8 cellular contexts compared by ENCODE assay signal in genomic region chr11:88301478-88302140, GRCh38. TPM values are rescaled to one million over a fixed set of nuclear protein-coding genes. Genes with fewer than 3 reads are reported as not detected.
DNase-seq lines count a peak whose midpoint lies in the region; ATAC-seq and TF ChIP-seq lines count a peak whose summit lies in the region.

No MANE protein-coding gene starts in this region.

- H3K9me3 ChIP-seq in cardiac muscle cell (ENCODE audit: low read depth) (no peaks in the 10 kb centered on the region), right atrium auricular region (no peaks in the 10 kb centered on the region), upper lobe of left lung (no peaks in the 10 kb centered on the region)

- intact Hi-C loops in activated T-helper 1 cell treated with anti-CD3 and anti-CD28 coated beads, Interleukin-12 subunit alpha, Interleukin-12 subunit beta, Interleukin-2, Interleukin-4 antibody, amounts not matched to agents 30 ng/mL and 10 ng/mL and 1 ng/mL, durations not matched to agents 14 hours and 24 hours and 36 hours (cut with micrococcal nuclease): loop anchor here (1.0 to 10.0 kb wide), 6 partner anchors 36 to 235 kb away; partner anchors contain the start of gene CTSC

- H3K4me1 ChIP-seq in cardiac muscle cell (ENCODE audit: low read depth): peaks cover 53% of the 10 kb centered on the region
- H3K4me1 ChIP-seq in right atrium auricular region: no peaks in the 10 kb centered on the region
- H3K4me1 ChIP-seq in upper lobe of left lung: peaks cover 6 to 29% (median 11%) of the 10 kb centered on the region in 4 donors

- H3K4me3 Mint-ChIP-seq in activated T-helper 1 cell treated with anti-CD3 and anti-CD28 coated beads, Interleukin-12 subunit alpha, Interleukin-12 subunit beta, Interleukin-2, Interleukin-4 antibody, amounts not matched to agents 30 ng/mL and 10 ng/mL and 1 ng/mL, durations not matched to agents 14 hours and 24 hours and 36 hours: peak overlapping the region; percentile 1

- no peaks in the 10 kb centered on the region for H3K27me3 Mint-ChIP-seq in activated T-helper 1 cell treated with anti-CD3 and anti-CD28 coated beads, Interleukin-12 subunit alpha, Interleukin-12 subunit beta, Interleukin-2, Interleukin-4 antibody, amounts not matched to agents 30 ng/mL and 10 ng/mL and 1 ng/mL, durations not matched to agents 14 hours and 24 hours and 36 hours (ENCODE audit: insufficient read depth)

- H3K27me3 ChIP-seq in cardiac muscle cell (no peaks in the 10 kb centered on the region), right atrium auricular region (no peaks in the 10 kb centered on the region), upper lobe of left lung (no peaks in the 10 kb centered on the region)

- H3K36me3 Mint-ChIP-seq in activated T-helper 1 cell treated with anti-CD3 and anti-CD28 coated beads, Interleukin-12 subunit alpha, Interleukin-12 subunit beta, Interleukin-2, Interleukin-4 antibody, amounts not matched to agents 30 ng/mL and 10 ng/mL and 1 ng/mL, durations not matched to agents 14 hours and 24 hours and 36 hours (ENCODE audit: low read depth): peaks cover 81% of the 10 kb centered on the region

- peaks cover 50% of the 10 kb centered on the region for H3K4me1 Mint-ChIP-seq in activated T-helper 1 cell treated with anti-CD3 and anti-CD28 coated beads, Interleukin-12 subunit alpha, Interleukin-12 subunit beta, Interleukin-2, Interleukin-4 antibody, amounts not matched to agents 30 ng/mL and 10 ng/mL and 1 ng/mL, durations not matched to agents 14 hours and 24 hours and 36 hours (ENCODE audit: low read depth)

- H3K27ac ChIP-seq in cardiac muscle cell (peak overlapping the region; percentile 89), right atrium auricular region (no peak overlapping the region), upper lobe of left lung (peak overlapping the region; percentile 58 to 76 (median 62))

- peak; percentile 42 for ATAC-seq in HG02870 (IDR thresholded peaks at IDR 0.05; ENCODE audit: unreplicated experiment)
- peak; percentile 54 to 75 for ATAC-seq in upper lobe of left lung (ENCODE audit: low FRiP score in 2 of 2)

- TF ChIP-seq CTCF in cardiac muscle cell (IDR thresholded peaks at IDR 0.05; ENCODE audit: low read depth, low read length): no peak
- no peak for TF ChIP-seq CTCF in right atrium auricular region (IDR thresholded peaks at IDR 0.05)
- no peak for TF ChIP-seq CTCF in upper lobe of left lung (IDR thresholded peaks at IDR 0.05)

- 52 to 58% methylated on average over 9 of the region's 9 CpGs for WGBS in upper lobe of left lung, 2 donors

- DNase-seq in cardiac muscle cell (ENCODE audit: low read depth in 1 of 2, low spot score in 1 of 2): peak; percentile 36 to 59
- no peak for DNase-seq in right atrium auricular region (ENCODE audit: low spot score)
- DNase-seq in activated T-helper 1 cell treated with anti-CD3 and anti-CD28 coated beads, Interleukin-12 subunit alpha, Interleukin-12 subunit beta, Interleukin-2, Interleukin-4 antibody, amounts not matched to agents 30 ng/mL and 10 ng/mL and 1 ng/mL, durations not matched to agents 14 hours and 24 hours and 36 hours (ENCODE audit: low spot score): no peak
- DNase-seq in upper lobe of left lung: peak in 1 of 2 donors; percentile 44
- no peak for DNase-seq in stimulated activated naive CD4-positive, alpha-beta T cell treated with Interleukin-2 at 50 U/mL for 16 hours (lab: John Stamatoyannopoulos, UW)
- no peak for DNase-seq in 8988T
- no peak for DNase-seq in NCI-H1930 (lab: John Stamatoyannopoulos, UW)

- TF ChIP-seq POLR2A in upper lobe of left lung (IDR thresholded peaks at IDR 0.05): no peak

- no peak for TF ChIP-seq EP300 in upper lobe of left lung (IDR thresholded peaks at IDR 0.05)

- H3K27ac Mint-ChIP-seq in activated T-helper 1 cell treated with anti-CD3 and anti-CD28 coated beads, Interleukin-12 subunit alpha, Interleukin-12 subunit beta, Interleukin-2, Interleukin-4 antibody, amounts not matched to agents 30 ng/mL and 10 ng/mL and 1 ng/mL, durations not matched to agents 14 hours and 24 hours and 36 hours: peak overlapping the region; percentile 95

- H3K36me3 ChIP-seq in cardiac muscle cell: no peaks in the 10 kb centered on the region
- H3K36me3 ChIP-seq in right atrium auricular region: peaks cover 3% of the 10 kb centered on the region
- peaks cover 0 to 11% (median 2%) of the 10 kb centered on the region in 4 donors for H3K36me3 ChIP-seq in upper lobe of left lung

- H3K9me3 Mint-ChIP-seq in activated T-helper 1 cell treated with anti-CD3 and anti-CD28 coated beads, Interleukin-12 subunit alpha, Interleukin-12 subunit beta, Interleukin-2, Interleukin-4 antibody, amounts not matched to agents 30 ng/mL and 10 ng/mL and 1 ng/mL, durations not matched to agents 14 hours and 24 hours and 36 hours: peaks cover 6% of the 10 kb centered on the region

- H3K4me3 ChIP-seq in cardiac muscle cell: no peak overlapping the region
- H3K4me3 ChIP-seq in right atrium auricular region: no peak overlapping the region
- peak overlapping the region in 1 of 4 donors; percentile 15 for H3K4me3 ChIP-seq in upper lobe of left lung

RNA-seq across cellular contexts. Expression of gene CTSC, which starts 35.9 kb away (rescaled TPM):
- total RNA-seq in cardiac muscle cell: 109 and 120 TPM in 2 replicates
- polyA plus RNA-seq in cardiac muscle cell: 119 and 145 TPM in 2 replicates
- total RNA-seq in right atrium auricular region: 10 to 100 TPM; 15.5 to 33.6 TPM
- 99.4 and 99.6 TPM in 2 replicates for total RNA-seq in activated T-helper 1 cell treated with anti-CD3 and anti-CD28 coated beads, Interleukin-12 subunit alpha, Interleukin-12 subunit beta, Interleukin-2, Interleukin-4 antibody, amounts not matched to agents 30 ng/mL and 10 ng/mL and 1 ng/mL, durations not matched to agents 14 hours and 24 hours and 36 hours
- 100 to 1,000 TPM in 5 of 6 donors, 10 to 100 TPM in 1; 74.4 to 370 (median 247) TPM for total RNA-seq in upper lobe of left lung

Comparison
In these comparisons a context has a peak if more than half of its experiments do, and no peak if none do; other contexts are left out.
1. DNase-seq: peak in cardiac muscle cell (2 of 2); none in right atrium auricular region (single experiment), activated T-helper 1 cell treated with anti-CD3 and anti-CD28 coated beads, Interleukin-12 subunit alpha, Interleukin-12 subunit beta, Interleukin-2, Interleukin-4 antibody, amounts not matched to agents 30 ng/mL and 10 ng/mL and 1 ng/mL, durations not matched to agents 14 hours and 24 hours and 36 hours (single experiment), stimulated activated naive CD4-positive, alpha-beta T cell treated with Interleukin-2 at 50 U/mL for 16 hours (single experiment), 8988T (single experiment) and NCI-H1930 (0 of 2).
2. H3K27ac ChIP-seq: peak in cardiac muscle cell (single experiment) and upper lobe of left lung (4 of 4); none in right atrium auricular region (0 of 2).